9 cellular contexts compared by ENCODE assay signal in the genomic region with DNA sequence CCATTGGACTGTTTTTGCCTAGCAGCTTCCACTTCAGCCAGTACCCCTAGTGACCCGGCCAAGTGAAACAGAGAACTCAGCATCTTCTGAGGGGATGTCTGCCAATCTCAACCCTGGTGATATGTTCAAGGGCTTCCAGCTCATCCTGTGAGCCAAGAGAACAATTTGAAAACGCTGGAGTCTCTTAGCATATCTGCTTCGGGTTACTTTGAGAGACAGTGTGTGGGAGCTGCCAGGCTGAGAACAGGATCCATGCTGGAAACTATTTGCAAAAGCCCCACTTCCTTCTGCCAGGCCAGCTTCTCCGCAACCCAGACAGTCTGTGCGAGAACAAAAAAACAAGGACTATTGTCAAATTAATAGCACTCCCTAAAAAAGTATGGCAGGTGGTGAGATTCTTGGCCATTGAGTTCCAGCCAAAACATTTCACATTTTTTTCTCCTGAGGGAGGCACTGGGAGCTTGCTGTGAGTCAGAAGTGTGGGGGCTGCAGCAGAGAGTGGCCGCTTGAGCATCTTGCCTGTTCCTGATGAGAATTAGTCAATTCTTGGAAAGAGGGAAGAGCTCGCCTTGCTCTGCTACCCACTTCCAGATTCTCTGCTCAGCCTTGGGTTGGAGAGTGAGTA.
DNase-seq lines count a peak whose midpoint lies in the region; ATAC-seq and TF ChIP-seq lines count a peak whose summit lies in the region.
"Had no signal": no experiment of that assay in that cellular context is flagged by ENCODE, and none has a peak within 500 bp of the region (broad histone marks: within the 10 kb centered on the region; RNA-seq: fewer than 3 reads in every experiment).

No MANE protein-coding gene starts in this region.

- H3K27ac Mint-ChIP-seq in osteocyte (ENCODE audit: unreplicated experiment) (peak overlapping the region; percentile 78), T-helper 17 cell (no peak overlapping the region)

- DNase-seq in Ammon's horn (ENCODE audit: low spot score) (peak; percentile 54), RWPE2 (ENCODE audit: low spot score) (no peak), fibroblast of the aortic adventitia (ENCODE audit: low read depth) (peak; percentile 97), osteocyte (ENCODE audit: extremely low spot score, unreplicated experiment) (no peak), NCI-H1417 (lab: John Stamatoyannopoulos, UW) (no peak), T-helper 17 cell (no peak)
- DNase-seq in activated CD4-positive, alpha-beta T cell treated with anti-CD3 and anti-CD28 coated beads, Interleukin-2, amount 50 U/mL, for 48 hours: no peak

- peaks cover 59% of the 10 kb centered on the region for H3K4me1 Mint-ChIP-seq in osteocyte (ENCODE audit: unreplicated experiment)
- no peaks in the 10 kb centered on the region for H3K4me1 Mint-ChIP-seq in T-helper 17 cell

- H3K4me1 ChIP-seq in RWPE2 (ENCODE audit: insufficient read depth, poor library complexity, severe bottlenecking): peaks cover 42% of the 10 kb centered on the region

- H3K36me3 Mint-ChIP-seq in osteocyte (ENCODE audit: unreplicated experiment) (no peaks in the 10 kb centered on the region), T-helper 17 cell (ENCODE audit: low read depth) (no peaks in the 10 kb centered on the region)

- H3K9me3 Mint-ChIP-seq in osteocyte (ENCODE audit: unreplicated experiment): no peaks in the 10 kb centered on the region

- peak; percentile 27 for TF ChIP-seq CTCF in RWPE2 (IDR thresholded peaks at IDR 0.05; ENCODE audit: poor library complexity, severe bottlenecking)
- TF ChIP-seq CTCF in fibroblast of the aortic adventitia (IDR thresholded peaks at IDR 0.05; ENCODE audit: insufficient read depth, low read length): no peak
- peak; percentile 27 for TF ChIP-seq CTCF in osteocyte (IDR thresholded peaks at IDR 0.05)

- H3K27me3 Mint-ChIP-seq in osteocyte (ENCODE audit: unreplicated experiment) (no peaks in the 10 kb centered on the region), T-helper 17 cell (no peaks in the 10 kb centered on the region)

- H3K9me3 ChIP-seq in RWPE2 (ENCODE audit: severe bottlenecking) (no peaks in the 10 kb centered on the region), T-helper 17 cell (ENCODE audit: control insufficient read depth, low read length, poor library complexity, severe bottlenecking) (no peaks in the 10 kb centered on the region)
- H3K9me3 ChIP-seq: tibial nerve had no signal

- H3K27me3 ChIP-seq in RWPE2 (ENCODE audit: insufficient read depth, poor library complexity, severe bottlenecking): no peaks in the 10 kb centered on the region
- H3K27me3 ChIP-seq: tibial nerve had no signal

- H3K4me3 Mint-ChIP-seq in osteocyte (ENCODE audit: unreplicated experiment): no peak overlapping the region
- H3K4me3 Mint-ChIP-seq in T-helper 17 cell: no peak overlapping the region

- H3K4me3 ChIP-seq in RWPE2 (ENCODE audit: severe bottlenecking) (no peak overlapping the region), fibroblast of the aortic adventitia (ENCODE audit: low read depth, low read length) (no peak overlapping the region)
- H3K4me3 ChIP-seq: tibial nerve had no signal

- H3K27ac ChIP-seq in RWPE2 (ENCODE audit: poor library complexity, severe bottlenecking): peak overlapping the region; percentile 41

- ATAC-seq in RWPE2 (ENCODE audit: low read depth) (peak; percentile 30; the same call in 2 of the 3 replicates), GM21367 (IDR thresholded peaks at IDR 0.05; ENCODE audit: unreplicated experiment) (no peak), T-helper 17 cell (no peak)

- no peaks in the 10 kb centered on the region for H3K36me3 ChIP-seq in RWPE2 (ENCODE audit: low read depth)
- H3K36me3 ChIP-seq: tibial nerve had no signal

Comparison
In these comparisons a context has a peak if more than half of its experiments do, and no peak if none do; other contexts are left out.
1. DNase-seq: peak in Ammon's horn (single experiment) and fibroblast of the aortic adventitia (single experiment); none in RWPE2 (single experiment), osteocyte (single experiment), activated CD4-positive, alpha-beta T cell treated with anti-CD3 and anti-CD28 coated beads, Interleukin-2, amount 50 U/mL, for 48 hours (0 of 2), NCI-H1417 (0 of 3) and T-helper 17 cell (0 of 3).